ENCODE assay signal across 10 cellular contexts in the genomic region with DNA sequence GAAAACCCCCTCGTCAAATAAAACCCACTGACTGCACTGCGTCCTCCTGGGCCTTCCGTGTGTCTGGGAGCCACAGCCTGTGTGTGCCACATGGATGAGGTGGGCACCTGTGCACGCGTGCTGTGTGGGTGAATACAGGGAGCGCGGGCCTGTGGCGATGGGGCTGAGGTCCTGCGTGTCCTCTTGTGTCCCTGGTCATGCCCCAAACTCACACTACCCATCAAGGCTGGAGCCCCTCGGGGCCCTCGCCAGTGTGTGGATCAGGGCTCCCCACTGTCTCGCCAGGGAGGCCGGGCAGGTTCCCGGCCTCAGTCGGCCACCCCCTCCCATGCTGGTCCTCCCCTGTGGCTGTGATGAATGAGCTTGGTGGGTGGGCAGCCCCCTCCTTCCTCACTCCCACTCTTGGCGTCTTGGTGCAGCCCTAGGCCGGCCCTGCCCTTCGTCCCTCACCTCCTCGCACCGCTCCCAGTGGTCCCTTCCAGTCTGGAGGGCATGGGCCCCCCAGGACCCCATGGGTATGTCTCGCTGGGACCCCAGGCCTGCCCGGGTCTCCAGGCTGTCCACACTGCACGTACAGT. TPM values are rescaled to one million over a fixed set of nuclear protein-coding genes. Genes with fewer than 3 reads are reported as not detected.
A peak's percentile ranks its signal among the peaks of the same experiment; 100 is the strongest.
DNase-seq lines count a peak whose midpoint lies in the region; ATAC-seq, FAIRE-seq and TF ChIP-seq lines count a peak whose summit lies in the region.
"Had no signal": no experiment of that assay in that cellular context is flagged by ENCODE, and none has a peak within 500 bp of the region (broad histone marks: within the 10 kb centered on the region; RNA-seq: fewer than 3 reads in every experiment).

No MANE protein-coding gene starts in this region.

- 77% methylated on average over 13 of the region's 23 CpGs for WGBS in HepG2 (ENCODE audit: low lambda C conversion rate)
- WGBS in tibial nerve, 2 donors = 66 to 72% methylated on average over 18 to 20 of the region's 23 CpGs

- H3K27me3 ChIP-seq in ascending aorta (no peaks in the 10 kb centered on the region), HepG2 (ENCODE audit: control insufficient read depth in 1 of 2, insufficient read depth in 2 of 2, low read length in 2 of 2) (no peaks in the 10 kb centered on the region), tibial nerve (peaks cover 0 to 43% of the 10 kb centered on the region in 2 donors)

- H3K9me3 ChIP-seq in ascending aorta = no peaks in the 10 kb centered on the region
- H3K9me3 ChIP-seq in HepG2 (ENCODE audit: low read length) = no peaks in the 10 kb centered on the region
- H3K9me3 ChIP-seq in tibial nerve = no peaks in the 10 kb centered on the region

- intact Hi-C loops in ascending aorta (cut with DNase I) = loop anchor here (1.0 kb wide), 1 partner anchor 13 kb away; no protein-coding TSS in a partner anchor
- intact Hi-C loops in HepG2 (cut with micrococcal nuclease; ENCODE audit: unreplicated experiment) = no loop called here

- H3K4me1 Mint-ChIP-seq in activated naive CD4-positive, alpha-beta T cell treated with anti-CD3 and anti-CD28 coated beads, Interleukin-2, amount 10 ng/mL, durations not matched to agents 7 days and 5 days = peaks cover 43% of the 10 kb centered on the region

- peaks cover 13 to 62% of the 10 kb centered on the region in 2 donors for H3K4me1 ChIP-seq in ascending aorta
- H3K4me1 ChIP-seq in HepG2 (ENCODE audit: insufficient read depth, low read length) = peaks cover 73% of the 10 kb centered on the region
- H3K4me1 ChIP-seq in tibial nerve = peaks cover 0 to 92% (median 63%) of the 10 kb centered on the region in 4 donors

- in situ Hi-C loops in HepG2 (cut with HindIII; ENCODE audit: extremely low pct_ligation_motif_present, low pct_unique_long_range_greater_than_20kb) = no loop called here

- H3K9me3 Mint-ChIP-seq in activated naive CD4-positive, alpha-beta T cell treated with anti-CD3 and anti-CD28 coated beads, Interleukin-2, amount 10 ng/mL, durations not matched to agents 7 days and 5 days = no peaks in the 10 kb centered on the region

- H3K27ac Mint-ChIP-seq in activated naive CD4-positive, alpha-beta T cell treated with anti-CD3 and anti-CD28 coated beads, Interleukin-2, amount 10 ng/mL, durations not matched to agents 7 days and 5 days = no peak overlapping the region

- H3K27me3 Mint-ChIP-seq in activated naive CD4-positive, alpha-beta T cell treated with anti-CD3 and anti-CD28 coated beads, Interleukin-2, amount 10 ng/mL, durations not matched to agents 7 days and 5 days = peaks cover 74% of the 10 kb centered on the region

- POLR2A ChIA-PET in HepG2 (lab: Yijun Ruan, JAX) = interaction anchor here (1.0 to 16.1 kb wide), 4 partner anchors 9 to 36 kb away, joined by 4 to 264 read pairs (median 80); a partner anchor contains a TSS

- H3K4me3 Mint-ChIP-seq in activated naive CD4-positive, alpha-beta T cell treated with anti-CD3 and anti-CD28 coated beads, Interleukin-2, amount 10 ng/mL, durations not matched to agents 7 days and 5 days = peak overlapping the region; percentile 44

- H3K27ac ChIP-seq in ascending aorta = peak overlapping the region in 1 of 2 donors; percentile 81
- H3K27ac ChIP-seq in HepG2 (ENCODE audit: extremely low read length, insufficient read depth, low read length) = no peak overlapping the region
- peak overlapping the region in 3 of 4 donors; percentile 70 to 93 (median 90) for H3K27ac ChIP-seq in tibial nerve

- peak overlapping the region; percentile 87 for H3K4me2 ChIP-seq in HepG2 (ENCODE audit: low read depth, low read length)

- no peak for ATAC-seq in HepG2
- no peak for ATAC-seq in GM21360 (IDR thresholded peaks at IDR 0.05; ENCODE audit: unreplicated experiment)
- no peak for ATAC-seq in GM21825 (IDR thresholded peaks at IDR 0.05; ENCODE audit: unreplicated experiment)
- no peak for ATAC-seq in HG03196 (IDR thresholded peaks at IDR 0.05; ENCODE audit: unreplicated experiment)

- no peak for FAIRE-seq in HepG2 (lab: Jason Lieb, UNC)
- FAIRE-seq: D721Med had no signal

- no peak for TF ChIP-seq POLR2A in HepG2 (IDR thresholded peaks at IDR 0.05; ENCODE audit: insufficient read depth in 1 of 2, low read depth in 2 of 2, low read length in 2 of 2)
- TF ChIP-seq POLR2A in tibial nerve (IDR thresholded peaks at IDR 0.05) = no peak

- TF ChIP-seq CTCF in ascending aorta (IDR thresholded peaks at IDR 0.05) (no peak), HepG2 (CRISPR knock-in tag; IDR thresholded peaks at IDR 0.05) (no peak), tibial nerve (IDR thresholded peaks at IDR 0.05) (no peak)

- TSS peak; percentile 39 for BruUV-seq in HepG2 (replicated peaks; lab: Mats Ljungman, UMichigan)

- H3K9ac ChIP-seq in HepG2 (ENCODE audit: insufficient read depth, low read depth, low read length) = peak overlapping the region; percentile 69; the same call in 1 of the 2 replicates

- no peak overlapping the region for H2AFZ ChIP-seq in HepG2 (ENCODE audit: low read length)

- peaks cover 7% of the 10 kb centered on the region; the same call in 1 of the 2 replicates for H4K20me1 ChIP-seq in HepG2 (ENCODE audit: insufficient read depth, low read length)

- no peak for TF ChIP-seq RAD21 in HepG2 (CRISPR knock-in tag; IDR thresholded peaks at IDR 0.05)

- H3K4me3 ChIP-seq in ascending aorta (peak overlapping the region; percentile 67 to 84), HepG2 (replicated peaks in 1 of 3; ENCODE audit: insufficient read depth in 1 of 3, low read depth in 2 of 3, low read length in 3 of 3) (peak overlapping the region; percentile 49 to 81 (median 71)), tibial nerve (peak overlapping the region; percentile 33 to 87 (median 85))

- peaks cover 11% of the 10 kb centered on the region for H3K79me2 ChIP-seq in HepG2 (ENCODE audit: insufficient read depth, low read length)

- no peak for TF ChIP-seq EP300 in HepG2 (IDR thresholded peaks at IDR 0.05; ENCODE audit: low read depth in 2 of 2, low read length in 2 of 2)
- no peak for TF ChIP-seq EP300 in HepG2 (CRISPR knock-in tag; IDR thresholded peaks at IDR 0.05; ENCODE audit: borderline replicate concordance)
- TF ChIP-seq EP300 in tibial nerve (IDR thresholded peaks at IDR 0.05) = no peak

- no peak for DNase-seq in activated naive CD4-positive, alpha-beta T cell treated with anti-CD3 and anti-CD28 coated beads, Interleukin-2, amount 10 ng/mL, durations not matched to agents 7 days and 5 days
- DNase-seq in activated naive CD4-positive, alpha-beta T cell treated with anti-CD3 and anti-CD28 coated beads, Interleukin-2, amount 50 U/mL, for 16 hours = no peak
- DNase-seq in ascending aorta (ENCODE audit: low spot score in 2 of 2) (no peak), HepG2 (ENCODE audit: low spot score) (no peak), tibial nerve (ENCODE audit: low spot score in 2 of 2) (no peak)
- DNase-seq: hippocampal formation had no signal

- H3K36me3 ChIP-seq in ascending aorta = peaks cover 11 to 13% of the 10 kb centered on the region in 2 donors
- H3K36me3 ChIP-seq in HepG2 (replicated peaks in 1 of 2; ENCODE audit: control insufficient read depth in 1 of 2, insufficient read depth in 2 of 2, low read length in 2 of 2) = peaks cover 4 to 5% of the 10 kb centered on the region in 2 experiments; a peak in 3 of 5 replicates
- peaks cover 0 to 15% (median 0%) of the 10 kb centered on the region in 3 donors for H3K36me3 ChIP-seq in tibial nerve

- peaks cover 5% of the 10 kb centered on the region for H3K36me3 Mint-ChIP-seq in activated naive CD4-positive, alpha-beta T cell treated with anti-CD3 and anti-CD28 coated beads, Interleukin-2, amount 10 ng/mL, durations not matched to agents 7 days and 5 days

- CTCF ChIA-PET in activated naive CD4-positive, alpha-beta T cell treated with anti-CD3 and anti-CD28 coated beads, Interleukin-2, amount 10 ng/mL, durations not matched to agents 7 days and 5 days (lab: Charles Lee) = interaction anchor here (0.9 to 3.3 kb wide), 3 partner anchors 9 to 16 kb away, joined by 3 to 9 read pairs (median 3); no protein-coding TSS in a partner anchor
- CTCF ChIA-PET in HepG2 (lab: Yijun Ruan, JAX; ENCODE audit: low intra/inter-chr PET ratio, low total read pairs) = no interaction called here

RNA-seq across cellular contexts. Expression of a gene that starts 0.7 kb away (rescaled TPM):
- total RNA-seq in ascending aorta = 898 TPM
- 54.0 and 125 TPM in 2 replicates for total RNA-seq in HepG2 (2016; rRNA removed; fragmentation: Illumina TruSeq; extraction: Trizol)
- 31.5 and 37.4 TPM in 2 replicates for total RNA-seq in HepG2 (2016; cell fraction: cytosol; rRNA removed; fragmentation: Illumina TruSeq; extraction: Trizol; ENCODE audit: low read depth)
- 60.0 and 126 TPM in 2 replicates for total RNA-seq in HepG2 (2016; cell fraction: insoluble cytoplasmic fraction; rRNA removed; fragmentation: Illumina TruSeq; extraction: Trizol)
- 34.7 and 43.1 TPM in 2 replicates for total RNA-seq in HepG2 (2016; cell fraction: membrane; rRNA removed; fragmentation: Illumina TruSeq; extraction: Trizol)
- 93.4 and 110 TPM in 2 replicates for total RNA-seq in HepG2 (2016; cell fraction: nucleus; rRNA removed; fragmentation: Illumina TruSeq; extraction: Trizol)
- 197 and 287 TPM in 2 replicates for polyA plus RNA-seq in HepG2 (2011; rRNA removed)
- 200 and 252 TPM in 2 replicates for polyA plus RNA-seq in HepG2 (2011; cell fraction: cytosol; rRNA removed)
- 375 and 396 TPM in 2 replicates for polyA plus RNA-seq in HepG2 (2011; cell fraction: nucleus; rRNA removed)
- 93.8 and 141 TPM in 2 replicates for polyA plus RNA-seq in HepG2 (2012)
- 36.4 and 45.9 TPM in 2 replicates for polyA plus RNA-seq in HepG2 (2016; cell fraction: cytosol; fragmentation: Illumina TruSeq; extraction: Trizol; ENCODE audit: low read depth)
- polyA plus RNA-seq in HepG2 (2016; cell fraction: insoluble cytoplasmic fraction; fragmentation: Illumina TruSeq; extraction: Trizol; ENCODE audit: low read depth) = 54.8 and 63.7 TPM in 2 replicates
- polyA plus RNA-seq in HepG2 (2016; cell fraction: membrane; fragmentation: Illumina TruSeq; extraction: Trizol; ENCODE audit: low read depth) = 41.9 and 45.5 TPM in 2 replicates
- 208 and 218 TPM in 2 replicates for polyA plus RNA-seq in HepG2 (2016; cell fraction: nucleus; fragmentation: Illumina TruSeq; extraction: Trizol; ENCODE audit: insufficient read depth, low read depth)
- polyA minus RNA-seq in HepG2 (2011; rRNA and poly(A)+ RNA removed; ENCODE audit: low replicate concordance) = 312 and 492 TPM in 2 replicates
- 90.0 and 90.8 TPM in 2 replicates for polyA minus RNA-seq in HepG2 (2011; cell fraction: cytosol; rRNA and poly(A)+ RNA removed)
- 60.9 and 80.8 TPM in 2 replicates for polyA minus RNA-seq in HepG2 (2011; cell fraction: nucleus; rRNA and poly(A)+ RNA removed)
- total RNA-seq in tibial nerve = 100 to 1,000 TPM; 264 to 309 (median 281) TPM

RNA-seq across cellular contexts. Expression of a gene that starts 4.3 kb away (rescaled TPM):
- total RNA-seq in ascending aorta = 20.5 TPM
- 8.9 and 14.9 TPM in 2 replicates for total RNA-seq in HepG2 (2016; rRNA removed; fragmentation: Illumina TruSeq; extraction: Trizol)
- 5.5 and 5.9 TPM in 2 replicates for total RNA-seq in HepG2 (2016; cell fraction: cytosol; rRNA removed; fragmentation: Illumina TruSeq; extraction: Trizol; ENCODE audit: low read depth)
- total RNA-seq in HepG2 (2016; cell fraction: insoluble cytoplasmic fraction; rRNA removed; fragmentation: Illumina TruSeq; extraction: Trizol) = 8.5 and 12.6 TPM in 2 replicates
- total RNA-seq in HepG2 (2016; cell fraction: membrane; rRNA removed; fragmentation: Illumina TruSeq; extraction: Trizol) = 6.6 and 10.0 TPM in 2 replicates
- total RNA-seq in HepG2 (2016; cell fraction: nucleus; rRNA removed; fragmentation: Illumina TruSeq; extraction: Trizol) = 10.8 and 16.7 TPM in 2 replicates
- polyA plus RNA-seq in HepG2 (2011; rRNA removed) = 21.0 and 27.7 TPM in 2 replicates
- polyA plus RNA-seq in HepG2 (2011; cell fraction: cytosol; rRNA removed) = 9.8 and 16.5 TPM in 2 replicates
- 278 and 343 TPM in 2 replicates for polyA plus RNA-seq in HepG2 (2011; cell fraction: nucleus; rRNA removed)
- 10.5 and 14.8 TPM in 2 replicates for polyA plus RNA-seq in HepG2 (2012)
- 8.3 and 10.9 TPM in 2 replicates for polyA plus RNA-seq in HepG2 (2016; cell fraction: cytosol; fragmentation: Illumina TruSeq; extraction: Trizol; ENCODE audit: low read depth)
- 14.8 and 17.4 TPM in 2 replicates for polyA plus RNA-seq in HepG2 (2016; cell fraction: insoluble cytoplasmic fraction; fragmentation: Illumina TruSeq; extraction: Trizol; ENCODE audit: low read depth)
- polyA plus RNA-seq in HepG2 (2016; cell fraction: membrane; fragmentation: Illumina TruSeq; extraction: Trizol; ENCODE audit: low read depth) = 11.2 and 14.5 TPM in 2 replicates
- 48.6 and 55.2 TPM in 2 replicates for polyA plus RNA-seq in HepG2 (2016; cell fraction: nucleus; fragmentation: Illumina TruSeq; extraction: Trizol; ENCODE audit: insufficient read depth, low read depth)
- 3.4 and 13.9 TPM in 2 replicates for polyA minus RNA-seq in HepG2 (2011; rRNA and poly(A)+ RNA removed; ENCODE audit: low replicate concordance)
- polyA minus RNA-seq in HepG2 (2011; cell fraction: cytosol; rRNA and poly(A)+ RNA removed) = 7.5 and 8.4 TPM in 2 replicates
- polyA minus RNA-seq in HepG2 (2011; cell fraction: nucleus; rRNA and poly(A)+ RNA removed) = 22.7 and 23.2 TPM in 2 replicates
- total RNA-seq in tibial nerve = 10 to 100 TPM in 3 of 4 donors, 1 to 10 TPM in 1; 7.1 to 19.7 (median 16.8) TPM

RNA-seq across cellular contexts. Expression of a gene that starts 10.3 kb away (rescaled TPM):
- total RNA-seq in ascending aorta (141 TPM), HepG2 (2016; rRNA removed; fragmentation: Illumina TruSeq; extraction: Trizol) (114 and 146 TPM in 2 replicates), tibial nerve (100 to 1,000 TPM in 2 of 4 donors, 10 to 100 TPM in 2; 71.7 to 140 (median 110) TPM)
- 37.0 and 48.5 TPM in 2 replicates for total RNA-seq in HepG2 (2016; cell fraction: cytosol; rRNA removed; fragmentation: Illumina TruSeq; extraction: Trizol; ENCODE audit: low read depth)
- 113 and 136 TPM in 2 replicates for total RNA-seq in HepG2 (2016; cell fraction: insoluble cytoplasmic fraction; rRNA removed; fragmentation: Illumina TruSeq; extraction: Trizol)
- total RNA-seq in HepG2 (2016; cell fraction: membrane; rRNA removed; fragmentation: Illumina TruSeq; extraction: Trizol) = 68.6 and 79.8 TPM in 2 replicates
- 34.9 and 39.5 TPM in 2 replicates for total RNA-seq in HepG2 (2016; cell fraction: nucleus; rRNA removed; fragmentation: Illumina TruSeq; extraction: Trizol)
- 104 and 115 TPM in 2 replicates for polyA plus RNA-seq in HepG2 (2011; rRNA removed)
- polyA plus RNA-seq in HepG2 (2011; cell fraction: cytosol; rRNA removed) = 35.1 and 78.0 TPM in 2 replicates
- polyA plus RNA-seq in HepG2 (2011; cell fraction: nucleus; rRNA removed) = 44.7 and 47.4 TPM in 2 replicates
- polyA plus RNA-seq in HepG2 (2012) = 57.4 and 93.8 TPM in 2 replicates
- 58.6 and 89.5 TPM in 2 replicates for polyA plus RNA-seq in HepG2 (2016; cell fraction: cytosol; fragmentation: Illumina TruSeq; extraction: Trizol; ENCODE audit: low read depth)
- polyA plus RNA-seq in HepG2 (2016; cell fraction: insoluble cytoplasmic fraction; fragmentation: Illumina TruSeq; extraction: Trizol; ENCODE audit: low read depth) = 221 and 225 TPM in 2 replicates
- polyA plus RNA-seq in HepG2 (2016; cell fraction: membrane; fragmentation: Illumina TruSeq; extraction: Trizol; ENCODE audit: low read depth) = 90.2 and 102 TPM in 2 replicates
- polyA plus RNA-seq in HepG2 (2016; cell fraction: nucleus; fragmentation: Illumina TruSeq; extraction: Trizol; ENCODE audit: insufficient read depth, low read depth) = 84.0 and 90.2 TPM in 2 replicates
- polyA minus RNA-seq in HepG2 (2011; rRNA and poly(A)+ RNA removed; ENCODE audit: low replicate concordance) = 129 and 143 TPM in 2 replicates
- 35.6 and 37.0 TPM in 2 replicates for polyA minus RNA-seq in HepG2 (2011; cell fraction: cytosol; rRNA and poly(A)+ RNA removed)
- polyA minus RNA-seq in HepG2 (2011; cell fraction: nucleus; rRNA and poly(A)+ RNA removed) = 27.3 and 33.1 TPM in 2 replicates

RNA-seq across cellular contexts. Expression of a gene that starts 10.6 kb away (rescaled TPM):
- total RNA-seq in ascending aorta = 252 TPM
- 13.2 and 31.7 TPM in 2 replicates for total RNA-seq in HepG2 (2016; rRNA removed; fragmentation: Illumina TruSeq; extraction: Trizol)
- 8.9 and 10.0 TPM in 2 replicates for total RNA-seq in HepG2 (2016; cell fraction: cytosol; rRNA removed; fragmentation: Illumina TruSeq; extraction: Trizol; ENCODE audit: low read depth)
- 12.0 and 31.8 TPM in 2 replicates for total RNA-seq in HepG2 (2016; cell fraction: insoluble cytoplasmic fraction; rRNA removed; fragmentation: Illumina TruSeq; extraction: Trizol)
- 11.0 and 13.5 TPM in 2 replicates for total RNA-seq in HepG2 (2016; cell fraction: membrane; rRNA removed; fragmentation: Illumina TruSeq; extraction: Trizol)
- total RNA-seq in HepG2 (2016; cell fraction: nucleus; rRNA removed; fragmentation: Illumina TruSeq; extraction: Trizol) = 26.1 and 32.6 TPM in 2 replicates
- polyA plus RNA-seq in HepG2 (2011; rRNA removed) = 68.3 and 88.5 TPM in 2 replicates
- 60.2 and 113 TPM in 2 replicates for polyA plus RNA-seq in HepG2 (2011; cell fraction: cytosol; rRNA removed)
- polyA plus RNA-seq in HepG2 (2011; cell fraction: nucleus; rRNA removed) = 232 and 327 TPM in 2 replicates
- 22.7 and 28.5 TPM in 2 replicates for polyA plus RNA-seq in HepG2 (2012)
- polyA plus RNA-seq in HepG2 (2016; cell fraction: cytosol; fragmentation: Illumina TruSeq; extraction: Trizol; ENCODE audit: low read depth) = 10.4 TPM in 2 replicates
- 11.8 and 12.7 TPM in 2 replicates for polyA plus RNA-seq in HepG2 (2016; cell fraction: insoluble cytoplasmic fraction; fragmentation: Illumina TruSeq; extraction: Trizol; ENCODE audit: low read depth)
- 8.5 and 12.0 TPM in 2 replicates for polyA plus RNA-seq in HepG2 (2016; cell fraction: membrane; fragmentation: Illumina TruSeq; extraction: Trizol; ENCODE audit: low read depth)
- 59.4 and 62.8 TPM in 2 replicates for polyA plus RNA-seq in HepG2 (2016; cell fraction: nucleus; fragmentation: Illumina TruSeq; extraction: Trizol; ENCODE audit: insufficient read depth, low read depth)
- 59.6 and 124 TPM in 2 replicates for polyA minus RNA-seq in HepG2 (2011; rRNA and poly(A)+ RNA removed; ENCODE audit: low replicate concordance)
- 24.9 and 25.9 TPM in 2 replicates for polyA minus RNA-seq in HepG2 (2011; cell fraction: cytosol; rRNA and poly(A)+ RNA removed)
- 16.4 and 16.9 TPM in 2 replicates for polyA minus RNA-seq in HepG2 (2011; cell fraction: nucleus; rRNA and poly(A)+ RNA removed)
- total RNA-seq in tibial nerve = 100 to 1,000 TPM; 139 to 256 (median 221) TPM

RNA-seq across cellular contexts. Expression of a gene that starts 13.3 kb away (rescaled TPM):
- total RNA-seq in ascending aorta (214 TPM), HepG2 (2016; rRNA removed; fragmentation: Illumina TruSeq; extraction: Trizol) (4.8 and 10.5 TPM in 2 replicates), tibial nerve (100 to 1,000 TPM; 136 to 314 (median 187) TPM)
- 3.8 and 4.1 TPM in 2 replicates for total RNA-seq in HepG2 (2016; cell fraction: cytosol; rRNA removed; fragmentation: Illumina TruSeq; extraction: Trizol; ENCODE audit: low read depth)
- total RNA-seq in HepG2 (2016; cell fraction: insoluble cytoplasmic fraction; rRNA removed; fragmentation: Illumina TruSeq; extraction: Trizol) = 4.0 and 11.4 TPM in 2 replicates
- 4.4 and 5.4 TPM in 2 replicates for total RNA-seq in HepG2 (2016; cell fraction: membrane; rRNA removed; fragmentation: Illumina TruSeq; extraction: Trizol)
- 17.2 and 23.5 TPM in 2 replicates for total RNA-seq in HepG2 (2016; cell fraction: nucleus; rRNA removed; fragmentation: Illumina TruSeq; extraction: Trizol)
- 43.2 and 58.1 TPM in 2 replicates for polyA plus RNA-seq in HepG2 (2011; rRNA removed)
- polyA plus RNA-seq in HepG2 (2011; cell fraction: cytosol; rRNA removed) = 7.3 and 12.8 TPM in 2 replicates
- polyA plus RNA-seq in HepG2 (2011; cell fraction: nucleus; rRNA removed) = 830 and 954 TPM in 2 replicates
- polyA plus RNA-seq in HepG2 (2012) = 70.1 and 82.8 TPM in 2 replicates
- polyA plus RNA-seq in HepG2 (2016; cell fraction: cytosol; fragmentation: Illumina TruSeq; extraction: Trizol; ENCODE audit: low read depth) = 4.8 and 6.6 TPM in 2 replicates
- polyA plus RNA-seq in HepG2 (2016; cell fraction: insoluble cytoplasmic fraction; fragmentation: Illumina TruSeq; extraction: Trizol; ENCODE audit: low read depth) = 14.6 and 20.2 TPM in 2 replicates
- 7.5 and 10.2 TPM in 2 replicates for polyA plus RNA-seq in HepG2 (2016; cell fraction: membrane; fragmentation: Illumina TruSeq; extraction: Trizol; ENCODE audit: low read depth)
- polyA plus RNA-seq in HepG2 (2016; cell fraction: nucleus; fragmentation: Illumina TruSeq; extraction: Trizol; ENCODE audit: insufficient read depth, low read depth) = 77.9 and 79.1 TPM in 2 replicates
- polyA minus RNA-seq in HepG2 (2011; rRNA and poly(A)+ RNA removed; ENCODE audit: low replicate concordance) = 60.4 and 150 TPM in 2 replicates
- 24.0 and 31.5 TPM in 2 replicates for polyA minus RNA-seq in HepG2 (2011; cell fraction: cytosol; rRNA and poly(A)+ RNA removed)
- 135 and 151 TPM in 2 replicates for polyA minus RNA-seq in HepG2 (2011; cell fraction: nucleus; rRNA and poly(A)+ RNA removed)
